In the genomic region with DNA sequence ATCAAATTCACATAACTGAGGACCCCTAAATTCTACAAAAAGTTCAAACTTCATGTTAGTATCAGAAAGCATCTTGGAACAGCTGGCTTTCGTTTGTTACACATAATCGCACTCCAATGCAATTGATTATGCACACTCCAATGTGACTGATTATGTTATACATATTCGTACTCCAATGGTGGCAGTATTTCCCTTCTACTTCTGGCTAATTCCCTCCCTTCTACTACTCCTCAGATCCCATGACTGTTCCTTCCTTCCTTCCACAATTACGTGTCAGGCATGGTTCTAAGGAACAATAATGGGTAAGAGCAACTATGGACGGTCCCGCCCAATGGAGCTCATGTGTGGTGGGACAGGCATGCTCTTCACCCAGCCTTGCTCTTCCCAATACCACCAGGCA, we compare ENCODE assay signal across 18 cellular contexts.
DNase-seq lines count a peak whose midpoint lies in the region; ATAC-seq and TF ChIP-seq lines count a peak whose summit lies in the region.
"Had no signal": no experiment of that assay in that cellular context is flagged by ENCODE, and none has a peak within 500 bp of the region (broad histone marks: within the 10 kb centered on the region; RNA-seq: fewer than 3 reads in every experiment).

No MANE protein-coding gene starts in this region.

- BruUV-seq in Panc1 (replicated peaks; lab: Mats Ljungman, UMichigan), result no TSS peak

- H3K4me3 Mint-ChIP-seq in activated T-helper 1 cell treated with anti-CD3 and anti-CD28 coated beads, Interleukin-12 subunit alpha, Interleukin-12 subunit beta, Interleukin-2, Interleukin-4 antibody, amounts not matched to agents 30 ng/mL and 10 ng/mL and 1 ng/mL, durations not matched to agents 14 hours and 24 hours and 36 hours, result no peak overlapping the region
- H3K4me3 Mint-ChIP-seq: CD4-positive, CD25-positive, alpha-beta regulatory T cell; T-cell had no signal

- no peak overlapping the region for H3K27ac ChIP-seq in Panc1 (ENCODE audit: low read length)
- H3K27ac ChIP-seq: KMS-11, PC-9 had no signal

- H3K27me3 ChIP-seq in BE2C (no peaks in the 10 kb centered on the region), Panc1 (ENCODE audit: control insufficient read depth, insufficient read depth, low read length) (no peaks in the 10 kb centered on the region)

- CTCF ChIA-PET in Panc1 (lab: Charles Lee), result no interaction called here

- H3K36me3 ChIP-seq in BE2C, result no peaks in the 10 kb centered on the region
- H3K36me3 ChIP-seq in Panc1 (ENCODE audit: control insufficient read depth, insufficient read depth, low read length), result no peaks in the 10 kb centered on the region
- H3K36me3 ChIP-seq: HAP-1 had no signal

- H3K9me3 ChIP-seq in BE2C (no peaks in the 10 kb centered on the region; the same call in 1 of the 2 replicates), Panc1 (ENCODE audit: control insufficient read depth, insufficient read depth, low read depth, low read length) (peaks cover 14% of the 10 kb centered on the region; the same call in 1 of the 2 replicates)
- H3K9me3 ChIP-seq: HAP-1 had no signal

- H3K27me3 Mint-ChIP-seq in activated T-helper 1 cell treated with anti-CD3 and anti-CD28 coated beads, Interleukin-12 subunit alpha, Interleukin-12 subunit beta, Interleukin-2, Interleukin-4 antibody, amounts not matched to agents 30 ng/mL and 10 ng/mL and 1 ng/mL, durations not matched to agents 14 hours and 24 hours and 36 hours (ENCODE audit: insufficient read depth), result peaks cover 3% of the 10 kb centered on the region

- POLR2A ChIA-PET in Panc1 (lab: Charles Lee), result no interaction called here

- DNase-seq in BE2C (no peak), HT-29 (ENCODE audit: low spot score) (peak; percentile 21), Panc1 (ENCODE audit: low read depth, low spot score) (no peak), medulla oblongata (ENCODE audit: extremely low spot score) (peak; percentile 33)
- DNase-seq in stimulated activated CD4-positive, alpha-beta T cell treated with anti-CD3 and anti-CD28 coated beads, Interleukin-15, amount 100 ng/mL, for 24 hours, result no peak
- no peak for DNase-seq in activated T-helper 1 cell treated with anti-CD3 and anti-CD28 coated beads, Interleukin-12 subunit alpha, Interleukin-12 subunit beta, Interleukin-2, Interleukin-4 antibody, amounts not matched to agents 30 ng/mL and 10 ng/mL and 1 ng/mL, durations not matched to agents 14 hours and 24 hours and 36 hours (ENCODE audit: low spot score)
- DNase-seq: CD4-positive, CD25-positive, alpha-beta regulatory T cell; NCI-H1436; NCI-H2029; NCI-H226; NCI-H524 treated with DMSO at 0.1 percent for 48 hours; PC-9; SK-N-SH; T-cell had no signal

- in situ Hi-C loops in Panc1 (cut with HindIII; ENCODE audit: low pct_unique_long_range_greater_than_20kb, low sequenced_read_pairs), result no loop called here

- H3K4me1 ChIP-seq in BE2C (no peaks in the 10 kb centered on the region), Panc1 (ENCODE audit: control insufficient read depth, insufficient read depth, low read length) (no peaks in the 10 kb centered on the region)
- H3K4me1 ChIP-seq: HAP-1 had no signal

- TF ChIP-seq CTCF in BE2C (IDR thresholded peaks at IDR 0.05; ENCODE audit: low read depth, low read length), result peak; percentile 33
- TF ChIP-seq CTCF in Panc1 (IDR thresholded peaks at IDR 0.05), result peak; percentile 11; the same call in 1 of the 2 replicates

- no peak overlapping the region for H3K27ac Mint-ChIP-seq in activated T-helper 1 cell treated with anti-CD3 and anti-CD28 coated beads, Interleukin-12 subunit alpha, Interleukin-12 subunit beta, Interleukin-2, Interleukin-4 antibody, amounts not matched to agents 30 ng/mL and 10 ng/mL and 1 ng/mL, durations not matched to agents 14 hours and 24 hours and 36 hours
- H3K27ac Mint-ChIP-seq: CD4-positive, CD25-positive, alpha-beta regulatory T cell; T-cell had no signal

- no peak for ATAC-seq in Panc1
- no peak for ATAC-seq in GM21576 (IDR thresholded peaks at IDR 0.05; ENCODE audit: unreplicated experiment)
- ATAC-seq: HepG2, T-cell had no signal

- intact Hi-C loops in Panc1 (cut with micrococcal nuclease; ENCODE audit: unreplicated experiment), result no loop called here
- intact Hi-C loops in activated T-helper 1 cell treated with anti-CD3 and anti-CD28 coated beads, Interleukin-12 subunit alpha, Interleukin-12 subunit beta, Interleukin-2, Interleukin-4 antibody, amounts not matched to agents 30 ng/mL and 10 ng/mL and 1 ng/mL, durations not matched to agents 14 hours and 24 hours and 36 hours (cut with micrococcal nuclease), result no loop called here

- H3K36me3 Mint-ChIP-seq in activated T-helper 1 cell treated with anti-CD3 and anti-CD28 coated beads, Interleukin-12 subunit alpha, Interleukin-12 subunit beta, Interleukin-2, Interleukin-4 antibody, amounts not matched to agents 30 ng/mL and 10 ng/mL and 1 ng/mL, durations not matched to agents 14 hours and 24 hours and 36 hours (ENCODE audit: low read depth), result no peaks in the 10 kb centered on the region
- H3K36me3 Mint-ChIP-seq: T-cell had no signal

- H3K4me3 ChIP-seq in BE2C (ENCODE audit: low read depth, low read length) (no peak overlapping the region), Panc1 (ENCODE audit: low read depth in 2 of 2, low read length in 2 of 2) (no peak overlapping the region)
- H3K4me3 ChIP-seq: HAP-1, PC-9 had no signal

- H3K4me1 Mint-ChIP-seq in activated T-helper 1 cell treated with anti-CD3 and anti-CD28 coated beads, Interleukin-12 subunit alpha, Interleukin-12 subunit beta, Interleukin-2, Interleukin-4 antibody, amounts not matched to agents 30 ng/mL and 10 ng/mL and 1 ng/mL, durations not matched to agents 14 hours and 24 hours and 36 hours (ENCODE audit: low read depth), result no peaks in the 10 kb centered on the region
- H3K4me1 Mint-ChIP-seq: CD4-positive, CD25-positive, alpha-beta regulatory T cell; T-cell had no signal

- H3K9me3 Mint-ChIP-seq in activated T-helper 1 cell treated with anti-CD3 and anti-CD28 coated beads, Interleukin-12 subunit alpha, Interleukin-12 subunit beta, Interleukin-2, Interleukin-4 antibody, amounts not matched to agents 30 ng/mL and 10 ng/mL and 1 ng/mL, durations not matched to agents 14 hours and 24 hours and 36 hours, result peaks cover 12% of the 10 kb centered on the region

Comparison
In these comparisons a context has a peak if more than half of its experiments do, and no peak if none do; other contexts are left out.
1. DNase-seq: peak in HT-29 (single experiment) and medulla oblongata (single experiment); none in BE2C (single experiment), Panc1 (single experiment), stimulated activated CD4-positive, alpha-beta T cell treated with anti-CD3 and anti-CD28 coated beads, Interleukin-15, amount 100 ng/mL, for 24 hours (single experiment) and activated T-helper 1 cell treated with anti-CD3 and anti-CD28 coated beads, Interleukin-12 subunit alpha, Interleukin-12 subunit beta, Interleukin-2, Interleukin-4 antibody, amounts not matched to agents 30 ng/mL and 10 ng/mL and 1 ng/mL, durations not matched to agents 14 hours and 24 hours and 36 hours (single experiment).